11 cellular contexts compared by ENCODE assay signal in genomic region chr1:37817481-37817880, GRCh38. TPM values are rescaled to one million over a fixed set of nuclear protein-coding genes. Genes with fewer than 3 reads are reported as not detected.
DNase-seq lines count a peak whose midpoint lies in the region; ATAC-seq and TF ChIP-seq lines count a peak whose summit lies in the region.
"Had no signal": no experiment of that assay in that cellular context is flagged by ENCODE, and none has a peak within 500 bp of the region (broad histone marks: within the 10 kb centered on the region; RNA-seq: fewer than 3 reads in every experiment).

No MANE protein-coding gene starts in this region.

- H3K9me3 ChIP-seq in testis = no peaks in the 10 kb centered on the region
- H3K9me3 ChIP-seq: thyroid gland had no signal

- H3K36me3 Mint-ChIP-seq in activated naive CD4-positive, alpha-beta T cell treated with anti-CD3 and anti-CD28 coated beads, Interleukin-2, amount 50 U/mL, for 72 hours = peaks cover 5 to 7% of the 10 kb centered on the region in 2 donors
- H3K36me3 Mint-ChIP-seq in activated naive CD4-positive, alpha-beta T cell treated with anti-CD3 and anti-CD28 coated beads, Interleukin-2, amount 10 ng/mL, durations not matched to agents 7 days and 5 days = peaks cover 29% of the 10 kb centered on the region
- peaks cover 25% of the 10 kb centered on the region for H3K36me3 Mint-ChIP-seq in activated T-helper 2 cell treated with anti-CD3 and anti-CD28 coated beads, Interferon-gamma antibody, Interleukin-2, Interleukin-4, amounts not matched to agents 10 μg/mL and 5 μg/mL and 100 μg/mL, durations not matched to agents 14 hours and 24 hours and 36 hours (ENCODE audit: low read depth)

- H3K4me1 ChIP-seq in testis = peaks cover 5% of the 10 kb centered on the region

- H3K27ac ChIP-seq in testis = peak overlapping the region in 1 of 2 donors; percentile 13

- no peak for TF ChIP-seq POLR2A in testis (IDR thresholded peaks at IDR 0.05)

- no peak for DNase-seq in activated naive CD4-positive, alpha-beta T cell treated with anti-CD3 and anti-CD28 coated beads, Interleukin-2, amount 50 U/mL, for 72 hours (ENCODE audit: low spot score in 2 of 2)
- DNase-seq in activated naive CD4-positive, alpha-beta T cell treated with anti-CD3 and anti-CD28 coated beads, Interleukin-2, amount 10 ng/mL, durations not matched to agents 7 days and 5 days = no peak
- DNase-seq in choroid plexus epithelial cell (ENCODE audit: low read depth) (peak; percentile 80), left colon (peak in 1 of 2 donors; percentile 27), testis (peak; percentile 65), SHP77 treated with DMSO at 0.1 percent for 48 hours (lab: John Stamatoyannopoulos, UW) (no peak)
- DNase-seq in activated T-helper 2 cell treated with anti-CD3 and anti-CD28 coated beads, Interferon-gamma antibody, Interleukin-2, Interleukin-4, amounts not matched to agents 10 μg/mL and 5 μg/mL and 100 μg/mL, durations not matched to agents 14 hours and 24 hours and 36 hours (ENCODE audit: low spot score) = no peak
- no peak for DNase-seq in activated effector memory CD4-positive, alpha-beta T cell treated with anti-CD3 and anti-CD28 coated beads, Interleukin-2, amount 50 U/mL, for 16 hours
- DNase-seq: activated gamma-delta T cell; stimulated activated CD4-positive, alpha-beta T cell treated with anti-CD3 and anti-CD28 coated beads, Interleukin-4, amount 100 ng/mL, for 4 hours had no signal

- H3K36me3 ChIP-seq in testis (ENCODE audit: low read depth, missing control alignments) = no peaks in the 10 kb centered on the region

- intact Hi-C loops in left colon (cut with DNase I, micrococcal nuclease) (no loop called here), testis (cut with DNase I; ENCODE audit: low total_unique reads) (no loop called here)
- intact Hi-C loops in activated T-helper 2 cell treated with anti-CD3 and anti-CD28 coated beads, Interferon-gamma antibody, Interleukin-2, Interleukin-4, amounts not matched to agents 10 μg/mL and 5 μg/mL and 100 μg/mL, durations not matched to agents 14 hours and 24 hours and 36 hours (cut with micrococcal nuclease) = no loop called here

- H3K27me3 Mint-ChIP-seq in activated naive CD4-positive, alpha-beta T cell treated with anti-CD3 and anti-CD28 coated beads, Interleukin-2, amount 10 ng/mL, durations not matched to agents 7 days and 5 days = no peaks in the 10 kb centered on the region
- no peaks in the 10 kb centered on the region for H3K27me3 Mint-ChIP-seq in activated T-helper 2 cell treated with anti-CD3 and anti-CD28 coated beads, Interferon-gamma antibody, Interleukin-2, Interleukin-4, amounts not matched to agents 10 μg/mL and 5 μg/mL and 100 μg/mL, durations not matched to agents 14 hours and 24 hours and 36 hours (ENCODE audit: low read depth)

- H3K27ac Mint-ChIP-seq in activated naive CD4-positive, alpha-beta T cell treated with anti-CD3 and anti-CD28 coated beads, Interleukin-2, amount 50 U/mL, for 72 hours = peak overlapping the region; percentile 60 to 61
- no peak overlapping the region for H3K27ac Mint-ChIP-seq in activated naive CD4-positive, alpha-beta T cell treated with anti-CD3 and anti-CD28 coated beads, Interleukin-2, amount 10 ng/mL, durations not matched to agents 7 days and 5 days
- H3K27ac Mint-ChIP-seq in activated T-helper 2 cell treated with anti-CD3 and anti-CD28 coated beads, Interferon-gamma antibody, Interleukin-2, Interleukin-4, amounts not matched to agents 10 μg/mL and 5 μg/mL and 100 μg/mL, durations not matched to agents 14 hours and 24 hours and 36 hours = no peak overlapping the region

- H3K4me3 Mint-ChIP-seq in activated naive CD4-positive, alpha-beta T cell treated with anti-CD3 and anti-CD28 coated beads, Interleukin-2, amount 10 ng/mL, durations not matched to agents 7 days and 5 days = no peak overlapping the region
- H3K4me3 Mint-ChIP-seq in activated T-helper 2 cell treated with anti-CD3 and anti-CD28 coated beads, Interferon-gamma antibody, Interleukin-2, Interleukin-4, amounts not matched to agents 10 μg/mL and 5 μg/mL and 100 μg/mL, durations not matched to agents 14 hours and 24 hours and 36 hours (ENCODE audit: low read depth) = no peak overlapping the region

- no peak for ATAC-seq in activated naive CD4-positive, alpha-beta T cell treated with anti-CD3 and anti-CD28 coated beads, Interleukin-2, amount 50 U/mL, for 72 hours
- ATAC-seq in left colon = peak; percentile 61

- whole genome bisulfite sequencing in testis, 2 donors = 26 to 69% methylated on average over 2 of the region's 2 CpGs

- H3K27me3 ChIP-seq in testis = no peaks in the 10 kb centered on the region
- H3K27me3 ChIP-seq: thyroid gland had no signal

- H3K4me1 Mint-ChIP-seq in activated naive CD4-positive, alpha-beta T cell treated with anti-CD3 and anti-CD28 coated beads, Interleukin-2, amount 10 ng/mL, durations not matched to agents 7 days and 5 days = no peaks in the 10 kb centered on the region
- H3K4me1 Mint-ChIP-seq in activated T-helper 2 cell treated with anti-CD3 and anti-CD28 coated beads, Interferon-gamma antibody, Interleukin-2, Interleukin-4, amounts not matched to agents 10 μg/mL and 5 μg/mL and 100 μg/mL, durations not matched to agents 14 hours and 24 hours and 36 hours (ENCODE audit: low read depth) = peaks cover 1% of the 10 kb centered on the region

- H3K9me3 Mint-ChIP-seq in activated naive CD4-positive, alpha-beta T cell treated with anti-CD3 and anti-CD28 coated beads, Interleukin-2, amount 50 U/mL, for 72 hours = no peaks in the 10 kb centered on the region
- no peaks in the 10 kb centered on the region for H3K9me3 Mint-ChIP-seq in activated naive CD4-positive, alpha-beta T cell treated with anti-CD3 and anti-CD28 coated beads, Interleukin-2, amount 10 ng/mL, durations not matched to agents 7 days and 5 days
- no peaks in the 10 kb centered on the region for H3K9me3 Mint-ChIP-seq in activated T-helper 2 cell treated with anti-CD3 and anti-CD28 coated beads, Interferon-gamma antibody, Interleukin-2, Interleukin-4, amounts not matched to agents 10 μg/mL and 5 μg/mL and 100 μg/mL, durations not matched to agents 14 hours and 24 hours and 36 hours

- TF ChIP-seq CTCF in choroid plexus epithelial cell (conservative IDR thresholded peaks at IDR 0.05; ENCODE audit: low read depth, low read length) = no peak
- no peak for TF ChIP-seq CTCF in testis (IDR thresholded peaks at IDR 0.05)

- H3K4me3 ChIP-seq in choroid plexus epithelial cell (ENCODE audit: low read depth, low read length) = no peak overlapping the region
- H3K4me3 ChIP-seq in testis = no peak overlapping the region
- H3K4me3 ChIP-seq: thyroid gland had no signal

- CTCF ChIA-PET in activated naive CD4-positive, alpha-beta T cell treated with anti-CD3 and anti-CD28 coated beads, Interleukin-2, amount 10 ng/mL, durations not matched to agents 7 days and 5 days (lab: Charles Lee) = interaction anchor here (1.0 kb wide), 1 partner anchor 9 kb away, joined by 4 read pairs; no protein-coding TSS in a partner anchor

RNA-seq across cellular contexts. Expression of gene YRDC, which starts 9.5 kb away (rescaled TPM):
- 10 to 100 TPM; 25.7 to 39.3 TPM for total RNA-seq in activated naive CD4-positive, alpha-beta T cell treated with anti-CD3 and anti-CD28 coated beads, Interleukin-2, amount 50 U/mL, for 72 hours
- total RNA-seq in left colon = 10 to 100 TPM; 12.3 to 15.1 TPM
- 10 to 100 TPM; 42.8 to 46.7 TPM for total RNA-seq in testis
- polyA plus RNA-seq in testis (ENCODE audit: insufficient read depth, low read depth, low replicate concordance) = 39.7 TPM
- total RNA-seq in activated T-helper 2 cell treated with anti-CD3 and anti-CD28 coated beads, Interferon-gamma antibody, Interleukin-2, Interleukin-4, amounts not matched to agents 10 μg/mL and 5 μg/mL and 100 μg/mL, durations not matched to agents 14 hours and 24 hours and 36 hours = 45.2 and 46.5 TPM in 2 replicates

RNA-seq across cellular contexts. Expression of gene C1orf122, which starts 9.9 kb away (rescaled TPM):
- 10 to 100 TPM; 18.8 to 21.4 TPM for total RNA-seq in activated naive CD4-positive, alpha-beta T cell treated with anti-CD3 and anti-CD28 coated beads, Interleukin-2, amount 50 U/mL, for 72 hours
- total RNA-seq in left colon (10 to 100 TPM; 36.7 to 43.7 TPM), testis (100 to 1,000 TPM; 147 to 188 TPM)
- polyA plus RNA-seq in testis (ENCODE audit: insufficient read depth, low read depth, low replicate concordance) = 48.1 TPM
- 22.6 and 24.5 TPM in 2 replicates for total RNA-seq in activated T-helper 2 cell treated with anti-CD3 and anti-CD28 coated beads, Interferon-gamma antibody, Interleukin-2, Interleukin-4, amounts not matched to agents 10 μg/mL and 5 μg/mL and 100 μg/mL, durations not matched to agents 14 hours and 24 hours and 36 hours

RNA-seq across cellular contexts. Expression of gene MANEAL, which starts 23.8 kb away (rescaled TPM):
- 1 to 10 TPM; 1.0 to 3.1 TPM for total RNA-seq in activated naive CD4-positive, alpha-beta T cell treated with anti-CD3 and anti-CD28 coated beads, Interleukin-2, amount 50 U/mL, for 72 hours
- 1 to 10 TPM; 7.0 to 7.6 TPM for total RNA-seq in left colon
- total RNA-seq in testis = 10 to 100 TPM in 1 of 2 donors, 1 to 10 TPM in 1; 7.9 to 11.0 TPM
- polyA plus RNA-seq in testis (ENCODE audit: insufficient read depth, low read depth, low replicate concordance) = 6.9 TPM
- total RNA-seq in activated T-helper 2 cell treated with anti-CD3 and anti-CD28 coated beads, Interferon-gamma antibody, Interleukin-2, Interleukin-4, amounts not matched to agents 10 μg/mL and 5 μg/mL and 100 μg/mL, durations not matched to agents 14 hours and 24 hours and 36 hours = 0.94 and 1.1 TPM in 2 replicates

RNA-seq across cellular contexts. Expression of gene MTF1, which starts 41.9 kb away (rescaled TPM):
- total RNA-seq in activated naive CD4-positive, alpha-beta T cell treated with anti-CD3 and anti-CD28 coated beads, Interleukin-2, amount 50 U/mL, for 72 hours = 10 to 100 TPM; 21.0 to 23.4 TPM
- total RNA-seq in left colon = 10 to 100 TPM; 28.0 to 37.9 TPM
- total RNA-seq in testis = 10 to 100 TPM; 12.8 to 16.8 TPM
- 35.9 TPM for polyA plus RNA-seq in testis (ENCODE audit: insufficient read depth, low read depth, low replicate concordance)
- total RNA-seq in activated T-helper 2 cell treated with anti-CD3 and anti-CD28 coated beads, Interferon-gamma antibody, Interleukin-2, Interleukin-4, amounts not matched to agents 10 μg/mL and 5 μg/mL and 100 μg/mL, durations not matched to agents 14 hours and 24 hours and 36 hours = 24.8 and 27.8 TPM in 2 replicates

RNA-seq across cellular contexts. Expression of gene EPHA10, which starts 52.6 kb away (rescaled TPM):
- 1 to 10 TPM in 1 of 2 donors, under 1 TPM in 1; 0.14 to 3.0 TPM for total RNA-seq in activated naive CD4-positive, alpha-beta T cell treated with anti-CD3 and anti-CD28 coated beads, Interleukin-2, amount 50 U/mL, for 72 hours
- total RNA-seq in left colon (10 to 100 TPM; 49.2 to 62.5 TPM), testis (10 to 100 TPM; 55.3 to 71.7 TPM)
- 64.2 TPM for polyA plus RNA-seq in testis (ENCODE audit: insufficient read depth, low read depth, low replicate concordance)
- total RNA-seq in activated T-helper 2 cell treated with anti-CD3 and anti-CD28 coated beads, Interferon-gamma antibody, Interleukin-2, Interleukin-4, amounts not matched to agents 10 μg/mL and 5 μg/mL and 100 μg/mL, durations not matched to agents 14 hours and 24 hours and 36 hours = 0.21 TPM in 1 of 2 replicates, not detected in the other

Comparison
In these comparisons a context has a peak if more than half of its experiments do, and no peak if none do; other contexts are left out.
1. H3K27ac Mint-ChIP-seq: peak in activated naive CD4-positive, alpha-beta T cell treated with anti-CD3 and anti-CD28 coated beads, Interleukin-2, amount 50 U/mL, for 72 hours (2 of 2); none in activated naive CD4-positive, alpha-beta T cell treated with anti-CD3 and anti-CD28 coated beads, Interleukin-2, amount 10 ng/mL, durations not matched to agents 7 days and 5 days (single experiment) and activated T-helper 2 cell treated with anti-CD3 and anti-CD28 coated beads, Interferon-gamma antibody, Interleukin-2, Interleukin-4, amounts not matched to agents 10 μg/mL and 5 μg/mL and 100 μg/mL, durations not matched to agents 14 hours and 24 hours and 36 hours (single experiment).
2. DNase-seq: peak in choroid plexus epithelial cell (single experiment) and testis (single experiment); none in activated naive CD4-positive, alpha-beta T cell treated with anti-CD3 and anti-CD28 coated beads, Interleukin-2, amount 50 U/mL, for 72 hours (0 of 2), activated naive CD4-positive, alpha-beta T cell treated with anti-CD3 and anti-CD28 coated beads, Interleukin-2, amount 10 ng/mL, durations not matched to agents 7 days and 5 days (single experiment), activated T-helper 2 cell treated with anti-CD3 and anti-CD28 coated beads, Interferon-gamma antibody, Interleukin-2, Interleukin-4, amounts not matched to agents 10 μg/mL and 5 μg/mL and 100 μg/mL, durations not matched to agents 14 hours and 24 hours and 36 hours (single experiment), SHP77 treated with DMSO at 0.1 percent for 48 hours (single experiment) and activated effector memory CD4-positive, alpha-beta T cell treated with anti-CD3 and anti-CD28 coated beads, Interleukin-2, amount 50 U/mL, for 16 hours (single experiment).